In the genomic region with DNA sequence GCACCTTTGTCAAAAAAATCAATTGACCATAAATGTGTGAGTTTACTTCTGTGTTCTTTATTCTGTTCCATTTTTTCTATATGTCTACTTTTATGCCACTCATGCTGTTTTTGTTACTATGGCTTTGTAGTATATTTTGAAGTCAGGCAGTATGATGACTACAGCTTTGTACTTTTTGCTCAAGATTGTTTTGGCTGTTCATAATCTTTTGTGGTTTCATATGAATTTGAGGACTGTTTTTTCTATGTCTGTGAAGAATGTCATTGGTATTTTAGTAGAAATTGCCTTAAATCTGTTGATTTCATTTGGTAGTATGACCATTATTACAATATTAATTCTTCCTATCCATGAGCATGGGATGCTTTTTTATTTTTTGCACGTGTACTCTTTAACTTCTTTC, we compare ENCODE assay signal across 28 cellular contexts.
"Had no signal": no experiment of that assay in that cellular context is flagged by ENCODE, and none has a peak within 500 bp of the region (broad histone marks: within the 10 kb centered on the region; RNA-seq: fewer than 3 reads in every experiment).

No MANE protein-coding gene starts in this region.

- H3K4me3 ChIP-seq: colonic mucosa, heart right ventricle, lower lobe of right lung, ovary, psoas muscle, sigmoid colon, skin epidermis, spleen, testis, tibial artery had no signal

- H3K4me1 Mint-ChIP-seq: endodermal cell; stimulated activated memory B cell treated with anti-CD40 and anti-IgM and Interleukin-4, amounts not matched to agents 10 μg/mL and 1 μg/mL and 100 μg/mL, for 72 hours had no signal

- H3K27me3 Mint-ChIP-seq: dendritic cell treated with granulocyte-macrophage colony-stimulating factor and Interleukin-4, amounts not matched to agents 40 ng/mL and 50 ng/mL, for 4 days; naive thymus-derived CD8-positive, alpha-beta T cell; stimulated activated memory B cell treated with anti-CD40 and anti-IgM and Interleukin-4, amounts not matched to agents 10 μg/mL and 1 μg/mL and 100 μg/mL, for 72 hours; type B pancreatic cell had no signal

- DNase-seq: colonic mucosa; effector CD8-positive, alpha-beta T cell; endodermal cell; foreskin melanocyte; glutamatergic neuron; heart right ventricle; hippocampal formation; left ventricle myocardium superior; lower lobe of right lung; naive thymus-derived CD8-positive, alpha-beta T cell; occipital lobe; ovary; posterior cingulate gyrus; psoas muscle; right cardiac atrium; sigmoid colon; spleen; stimulated activated CD4-positive, alpha-beta T cell treated with anti-CD3 and anti-CD28 coated beads, Interleukin-4, amount 100 ng/mL, for 4 hours; stimulated activated naive CD8-positive, alpha-beta T cell treated with anti-CD3 and anti-CD28 coated beads, Interleukin-15, Interleukin-2, amounts not matched to agents 100 U/mL and 50 U/mL, for 24 hours; substantia nigra; testis; tibial artery had no signal

- H3K9me3 ChIP-seq: colonic mucosa, ovary, psoas muscle, testis had no signal

- H3K27ac Mint-ChIP-seq: dendritic cell treated with granulocyte-macrophage colony-stimulating factor and Interleukin-4, amounts not matched to agents 40 ng/mL and 50 ng/mL, for 4 days; endodermal cell; naive thymus-derived CD8-positive, alpha-beta T cell; stimulated activated memory B cell treated with anti-CD40 and anti-IgM and Interleukin-4, amounts not matched to agents 10 μg/mL and 1 μg/mL and 100 μg/mL, for 72 hours; type B pancreatic cell had no signal

- H3K4me3 Mint-ChIP-seq: dendritic cell treated with granulocyte-macrophage colony-stimulating factor and Interleukin-4, amounts not matched to agents 40 ng/mL and 50 ng/mL, for 4 days; endodermal cell; naive thymus-derived CD8-positive, alpha-beta T cell; stimulated activated memory B cell treated with anti-CD40 and anti-IgM and Interleukin-4, amounts not matched to agents 10 μg/mL and 1 μg/mL and 100 μg/mL, for 72 hours; type B pancreatic cell had no signal

- H3K27me3 ChIP-seq: colonic mucosa, heart right ventricle, ovary, sigmoid colon, spleen, testis, tibial artery had no signal

- ATAC-seq: esophagus mucosa; heart right ventricle; left ventricle myocardium superior; lower lobe of right lung; naive thymus-derived CD8-positive, alpha-beta T cell; psoas muscle; right cardiac atrium; stimulated activated memory B cell treated with anti-CD40 and anti-IgM and Interleukin-4, amounts not matched to agents 10 μg/mL and 1 μg/mL and 100 μg/mL, for 72 hours; stimulated activated naive CD8-positive, alpha-beta T cell treated with anti-CD3 and anti-CD28 coated beads, Interleukin-15, Interleukin-2, amounts not matched to agents 100 U/mL and 50 U/mL, for 24 hours had no signal

- H3K9me3 Mint-ChIP-seq: type B pancreatic cell had no signal

- H3K36me3 ChIP-seq: colonic mucosa, heart right ventricle, lower lobe of right lung, ovary, sigmoid colon, spleen, tibial artery had no signal

- H3K27ac ChIP-seq: colonic mucosa, epithelial cell of prostate, heart right ventricle, lower lobe of right lung, ovary, psoas muscle, sigmoid colon, skin epidermis, spleen, testis, tibial artery had no signal

- H3K4me1 ChIP-seq: colonic mucosa, heart right ventricle, lower lobe of right lung, psoas muscle, sigmoid colon, spleen, testis, tibial artery had no signal

- H3K36me3 Mint-ChIP-seq: type B pancreatic cell had no signal
